ENCODE assay signal across 8 cellular contexts in genomic region chr2:159285929-159286708, GRCh38. TPM values are rescaled to one million over a fixed set of nuclear protein-coding genes. Genes with fewer than 3 reads are reported as not detected.
DNase-seq lines count a peak whose midpoint lies in the region; ATAC-seq and TF ChIP-seq lines count a peak whose summit lies in the region.

Gene WDSUB1 (minus strand): TSS chr2:159286703. CDS start chr2:159283069, 3,634 bp downstream.

- no peaks in the 10 kb centered on the region for H3K27me3 ChIP-seq in subcutaneous abdominal adipose tissue (ENCODE audit: control insufficient read depth in 5 of 5, insufficient read depth in 4 of 5, low read length in 5 of 5)

- H3K36me3 ChIP-seq in subcutaneous abdominal adipose tissue (ENCODE audit: control insufficient read depth in 5 of 5, insufficient read depth in 5 of 5, low read length in 5 of 5), result peaks cover 2 to 10% (median 5%) of the 10 kb centered on the region in 5 donors

- intact Hi-C loops in activated CD8-positive, alpha-beta T cell treated with anti-CD3 and anti-CD28 coated beads for 36 hours (cut with micrococcal nuclease), result no loop called here

- H3K4me3 ChIP-seq in subcutaneous abdominal adipose tissue (ENCODE audit: low read depth in 1 of 5, low read length in 5 of 5), result peak within 1 kb of the TSS; percentile 73 to 94 (median 91)

- H3K9ac ChIP-seq in subcutaneous abdominal adipose tissue (ENCODE audit: low read length in 5 of 5), result peak within 1 kb of the TSS; percentile 76 to 93 (median 83)

- peak; percentile 23 for ATAC-seq in HG02642 (IDR thresholded peaks at IDR 0.05; ENCODE audit: poor library complexity, unreplicated experiment)
- peak; percentile 27 for ATAC-seq in activated CD8-positive, alpha-beta T cell treated with anti-CD3 and anti-CD28 coated beads for 36 hours

- POLR2A ChIA-PET in activated CD8-positive, alpha-beta T cell treated with anti-CD3 and anti-CD28 coated beads for 36 hours (lab: Charles Lee), result interaction anchor here (0.6 to 1.3 kb wide), 5 partner anchors 10 to 426 kb away, joined by 3 to 5 read pairs (median 4); partner anchors contain the start of gene MARCHF7

- no peaks in the 10 kb centered on the region for H3K9me3 Mint-ChIP-seq in activated CD8-positive, alpha-beta T cell treated with anti-CD3 and anti-CD28 coated beads for 36 hours

- peak within 1 kb of the TSS; percentile 88 for H3K27ac ChIP-seq in subcutaneous abdominal adipose tissue (ENCODE audit: low read depth, low read length)

- peak within 1 kb of the TSS; percentile 84 for H3K4me3 Mint-ChIP-seq in activated CD8-positive, alpha-beta T cell treated with anti-CD3 and anti-CD28 coated beads for 36 hours

- CTCF ChIA-PET in activated CD8-positive, alpha-beta T cell treated with anti-CD3 and anti-CD28 coated beads for 36 hours (lab: Charles Lee), result interaction anchor here (0.6 kb wide), 1 partner anchor 1810 kb away, joined by 3 read pairs; no protein-coding TSS in a partner anchor

- no peaks in the 10 kb centered on the region for H3K27me3 Mint-ChIP-seq in activated CD8-positive, alpha-beta T cell treated with anti-CD3 and anti-CD28 coated beads for 36 hours

- DNase-seq in SIG-M5 treated with dmso at 0.1 percent for 504 hours (lab: John Stamatoyannopoulos, UW; ENCODE audit: unreplicated experiment) (peak; percentile 57), SIG-M5 (lab: John Stamatoyannopoulos, UW) (no peak), NCI-H1930 (lab: John Stamatoyannopoulos, UW) (peak; percentile 23 to 26), erythroblast (lab: John Stamatoyannopoulos, UW) (peak; percentile 70 to 74), mucosa of gallbladder (ENCODE audit: low spot score) (peak; percentile 58)
- peak; percentile 65 for DNase-seq in activated CD8-positive, alpha-beta T cell treated with anti-CD3 and anti-CD28 coated beads for 36 hours

- peaks cover 25% of the 10 kb centered on the region for H3K4me1 Mint-ChIP-seq in activated CD8-positive, alpha-beta T cell treated with anti-CD3 and anti-CD28 coated beads for 36 hours (ENCODE audit: low read depth)

- H3K9me3 ChIP-seq in subcutaneous abdominal adipose tissue (ENCODE audit: control insufficient read depth in 5 of 5, low read length in 5 of 5), result no peaks in the 10 kb centered on the region

- peaks cover 5 to 27% (median 26%) of the 10 kb centered on the region in 5 donors for H3K4me1 ChIP-seq in subcutaneous abdominal adipose tissue (ENCODE audit: control insufficient read depth in 5 of 5, insufficient read depth in 5 of 5, low read length in 5 of 5)

- peak within 1 kb of the TSS; percentile 83 for H3K27ac Mint-ChIP-seq in activated CD8-positive, alpha-beta T cell treated with anti-CD3 and anti-CD28 coated beads for 36 hours

- TF ChIP-seq POLR2A in erythroblast (IDR thresholded peaks at IDR 0.05; ENCODE audit: low read length), result no peak

- H3K36me3 Mint-ChIP-seq in activated CD8-positive, alpha-beta T cell treated with anti-CD3 and anti-CD28 coated beads for 36 hours (ENCODE audit: low read depth), result peaks cover 4% of the 10 kb centered on the region

- no peak for TF ChIP-seq CTCF in activated CD8-positive, alpha-beta T cell treated with anti-CD3 and anti-CD28 coated beads for 36 hours (IDR thresholded peaks at IDR 0.05)

RNA-seq across cellular contexts. Expression of gene WDSUB1, which starts in this region (rescaled TPM):
- total RNA-seq in activated CD8-positive, alpha-beta T cell treated with anti-CD3 and anti-CD28 coated beads for 36 hours, result 1 to 10 TPM; 6.8 to 8.6 TPM
- total RNA-seq in mucosa of gallbladder, result 14.3 TPM
